2 cellular contexts compared by ENCODE assay signal in genomic region chr14:73955674-73956073, GRCh38.
TF ChIP-seq lines count a peak whose summit lies in the region.

No MANE protein-coding gene starts in this region.

TF ChIP-seq in HepG2, 621 proteins besides CTCF, POLR2A, EP300 and RAD21:
- TF ChIP-seq MIER3 (CRISPR knock-in tag; IDR thresholded peaks at IDR 0.05; ENCODE audit: borderline replicate concordance): no peak
- TF ChIP-seq ATF7 (IDR thresholded peaks at IDR 0.05): peak; percentile 84
- no peak for TF ChIP-seq ATF7 (CRISPR knock-in tag; IDR thresholded peaks at IDR 0.05)

TF ChIP-seq in HEK293, 187 proteins besides CTCF, POLR2A, EP300 and RAD21:
- TF ChIP-seq ZNF138 (tag by site-specific recombination; IDR thresholded peaks at IDR 0.05; ENCODE audit: borderline replicate concordance) (no peak), ATF2 (tag by site-specific recombination; IDR thresholded peaks at IDR 0.05; ENCODE audit: low read depth) (peak; percentile 53), ZNF223 (tag by site-specific recombination; IDR thresholded peaks at IDR 0.05) (no peak), ZNF266 (tag by site-specific recombination; IDR thresholded peaks at IDR 0.05; ENCODE audit: low read depth) (no peak), FEZF1 (tag by site-specific recombination; IDR thresholded peaks at IDR 0.05) (no peak), KLF8 (tag by site-specific recombination; IDR thresholded peaks at IDR 0.05) (no peak), ZNF335 (tag by site-specific recombination; conservative IDR thresholded peaks at IDR 0.05) (peak; percentile 33; the same call in 1 of the 2 replicates)
